8 cellular contexts compared by ENCODE assay signal in the genomic region with DNA sequence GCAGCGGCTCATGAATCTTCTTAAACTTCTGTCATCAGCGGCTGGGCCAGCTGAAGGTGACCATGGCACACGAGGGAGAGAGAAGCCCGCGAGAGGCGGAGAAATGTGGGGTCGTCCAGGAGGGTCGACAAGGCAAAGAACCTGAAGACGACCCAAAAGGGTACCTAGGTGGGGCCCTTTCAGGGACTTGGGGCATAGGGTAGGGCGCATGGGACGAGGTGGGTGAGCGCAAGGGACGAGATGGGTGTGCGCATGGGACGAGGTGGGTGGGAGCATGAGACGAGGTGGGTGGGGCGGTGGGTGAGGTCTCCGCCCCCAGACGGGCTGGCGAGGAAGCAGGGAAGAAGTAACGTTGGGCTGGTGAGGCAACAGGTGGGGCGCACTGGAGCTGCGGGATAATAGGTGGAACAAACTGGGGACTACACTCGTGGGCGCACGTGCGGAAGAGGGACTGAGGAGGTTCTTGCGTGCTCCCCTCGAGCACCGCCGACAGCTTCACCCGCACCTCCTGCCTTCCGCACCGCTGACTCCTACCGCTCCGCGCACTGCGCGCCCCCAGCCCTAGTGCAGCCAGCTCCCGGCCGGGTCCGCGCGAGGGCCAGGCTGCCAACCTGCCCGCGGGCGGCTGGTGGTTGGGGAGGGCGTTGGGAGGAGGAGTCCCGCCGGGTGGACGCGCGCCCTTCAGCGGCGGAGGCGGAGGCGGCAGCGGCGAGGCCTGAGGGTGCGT. TPM values are rescaled to one million over a fixed set of nuclear protein-coding genes. Genes with fewer than 3 reads are reported as not detected.
DNase-seq lines count a peak whose midpoint lies in the region; ATAC-seq, FAIRE-seq and TF ChIP-seq lines count a peak whose summit lies in the region.

No MANE protein-coding gene starts in this region.

- peak overlapping the region; percentile 94 for H3K4me3 Mint-ChIP-seq in CD4-positive, alpha-beta T cell
- peak overlapping the region; percentile 91 for H3K4me3 Mint-ChIP-seq in activated CD4-positive, alpha-beta memory T cell treated with anti-CD3 and anti-CD28 coated beads, Interleukin-2, amount 10 ng/mL, durations not matched to agents 7 days and 5 days

- POLR2A ChIA-PET in CD4-positive, alpha-beta T cell (lab: Charles Lee): no interaction called here
- POLR2A ChIA-PET in activated CD4-positive, alpha-beta memory T cell treated with anti-CD3 and anti-CD28 coated beads, Interleukin-2, amount 10 ng/mL, durations not matched to agents 7 days and 5 days (lab: Charles Lee): interaction anchor here (1.0 kb wide), 2 partner anchors 37 to 143 kb away, joined by 3 to 4 read pairs; a partner anchor contains a TSS

- no peak overlapping the region for H3K27ac ChIP-seq in CD4-positive, alpha-beta T cell (ENCODE audit: low read depth, low read length)
- peak overlapping the region; percentile 81 to 96 for H3K27ac ChIP-seq in esophagus (ENCODE audit: low read depth in 2 of 2, low read length in 1 of 2)
- H3K27ac ChIP-seq in muscle layer of duodenum (ENCODE audit: low read length): peak overlapping the region; percentile 48
- peak overlapping the region; percentile 67 for H3K27ac ChIP-seq in thymus (ENCODE audit: low read depth)

- peak in 4 of 10 experiments; percentile 3 to 22 (median 16) for DNase-seq in CD4-positive, alpha-beta T cell
- DNase-seq in GM19239 (ENCODE audit: insufficient read length, low spot score) (peak; percentile 53), NCI-H510A treated with DMSO at 0.1 percent for 48 hours (lab: John Stamatoyannopoulos, UW) (peak; percentile 96)
- DNase-seq in activated CD4-positive, alpha-beta memory T cell treated with anti-CD3 and anti-CD28 coated beads, Interleukin-2, amount 10 ng/mL, durations not matched to agents 7 days and 5 days: peak; percentile 60

- H3K9me3 Mint-ChIP-seq in CD4-positive, alpha-beta T cell: no peaks in the 10 kb centered on the region
- no peaks in the 10 kb centered on the region for H3K9me3 Mint-ChIP-seq in activated CD4-positive, alpha-beta memory T cell treated with anti-CD3 and anti-CD28 coated beads, Interleukin-2, amount 10 ng/mL, durations not matched to agents 7 days and 5 days

- no peaks in the 10 kb centered on the region for H3K9me3 ChIP-seq in CD4-positive, alpha-beta T cell (ENCODE audit: control insufficient read depth, low read length)
- H3K9me3 ChIP-seq in esophagus (ENCODE audit: control insufficient read depth in 2 of 2, insufficient read depth in 1 of 2, low read depth in 1 of 2, low read length in 1 of 2) (no peaks in the 10 kb centered on the region), muscle layer of duodenum (ENCODE audit: control insufficient read depth in 1 of 2, low read length in 2 of 2) (no peaks in the 10 kb centered on the region), thymus (ENCODE audit: control insufficient read depth) (no peaks in the 10 kb centered on the region)

- no peaks in the 10 kb centered on the region for H3K36me3 Mint-ChIP-seq in CD4-positive, alpha-beta T cell (ENCODE audit: low read depth)
- no peaks in the 10 kb centered on the region for H3K36me3 Mint-ChIP-seq in activated CD4-positive, alpha-beta memory T cell treated with anti-CD3 and anti-CD28 coated beads, Interleukin-2, amount 10 ng/mL, durations not matched to agents 7 days and 5 days (ENCODE audit: low read depth)

- ATAC-seq in CD4-positive, alpha-beta T cell (ENCODE audit: poor library complexity): peak; percentile 45
- peak; percentile 60 for ATAC-seq in HG03354 (IDR thresholded peaks at IDR 0.05; ENCODE audit: poor library complexity, severe bottlenecking, unreplicated experiment)

- FAIRE-seq in GM19239 (lab: Jason Lieb, UNC): peak; percentile 91

- peaks cover 36% of the 10 kb centered on the region for H3K27me3 Mint-ChIP-seq in CD4-positive, alpha-beta T cell
- peaks cover 35% of the 10 kb centered on the region for H3K27me3 Mint-ChIP-seq in activated CD4-positive, alpha-beta memory T cell treated with anti-CD3 and anti-CD28 coated beads, Interleukin-2, amount 10 ng/mL, durations not matched to agents 7 days and 5 days

- 0 to 1% methylated on average over 35 to 60 of the region's 60 CpGs for WGBS in esophagus, 2 donors
- under 1% methylated on average over 60 of the region's 60 CpGs for WGBS in thymus

- CTCF ChIA-PET in CD4-positive, alpha-beta T cell (lab: Charles Lee): no interaction called here
- CTCF ChIA-PET in activated CD4-positive, alpha-beta memory T cell treated with anti-CD3 and anti-CD28 coated beads, Interleukin-2, amount 10 ng/mL, durations not matched to agents 7 days and 5 days (lab: Charles Lee): interaction anchor here (0.6 to 2.7 kb wide), 8 partner anchors 16 to 256 kb away, joined by 3 to 13 read pairs (median 6); a partner anchor contains a TSS

- no peak overlapping the region for H3K27ac Mint-ChIP-seq in CD4-positive, alpha-beta T cell
- H3K27ac Mint-ChIP-seq in activated CD4-positive, alpha-beta memory T cell treated with anti-CD3 and anti-CD28 coated beads, Interleukin-2, amount 10 ng/mL, durations not matched to agents 7 days and 5 days: no peak overlapping the region

- no peaks in the 10 kb centered on the region for H3K27me3 ChIP-seq in CD4-positive, alpha-beta T cell (ENCODE audit: control insufficient read depth, insufficient read depth, low read length)
- H3K27me3 ChIP-seq in esophagus (ENCODE audit: control insufficient read depth in 1 of 2, insufficient read depth in 2 of 2, low read length in 2 of 2): no peaks in the 10 kb centered on the region
- no peaks in the 10 kb centered on the region for H3K27me3 ChIP-seq in muscle layer of duodenum (ENCODE audit: low read depth, low read length)
- H3K27me3 ChIP-seq in thymus (ENCODE audit: control insufficient read depth, insufficient read depth): no peaks in the 10 kb centered on the region

- peaks cover 0 to 3% of the 10 kb centered on the region in 2 donors for H3K4me1 ChIP-seq in esophagus (ENCODE audit: control insufficient read depth in 2 of 2, insufficient read depth in 2 of 2, low read length in 1 of 2)
- peaks cover 0 to 15% of the 10 kb centered on the region in 2 donors for H3K4me1 ChIP-seq in muscle layer of duodenum (ENCODE audit: control insufficient read depth in 1 of 2, insufficient read depth in 2 of 2, low read length in 2 of 2)
- no peaks in the 10 kb centered on the region for H3K4me1 ChIP-seq in thymus (ENCODE audit: control insufficient read depth, insufficient read depth, low read length)

- intact Hi-C loops in CD4-positive, alpha-beta T cell (cut with DNase I, micrococcal nuclease): no loop called here

- TF ChIP-seq CTCF in CD4-positive, alpha-beta T cell (IDR thresholded peaks at IDR 0.05): no peak

- peaks cover 30% of the 10 kb centered on the region for H3K4me1 Mint-ChIP-seq in CD4-positive, alpha-beta T cell (ENCODE audit: low read depth)
- H3K4me1 Mint-ChIP-seq in activated CD4-positive, alpha-beta memory T cell treated with anti-CD3 and anti-CD28 coated beads, Interleukin-2, amount 10 ng/mL, durations not matched to agents 7 days and 5 days: peaks cover 21% of the 10 kb centered on the region

- H3K4me3 ChIP-seq in esophagus (ENCODE audit: low read depth in 1 of 2, low read length in 2 of 2) (peak overlapping the region; percentile 71 to 75), muscle layer of duodenum (ENCODE audit: low read depth in 1 of 2, low read length in 2 of 2) (peak overlapping the region; percentile 74 to 89), thymus (ENCODE audit: low read length) (peak overlapping the region; percentile 59)

- H3K36me3 ChIP-seq in esophagus (ENCODE audit: control insufficient read depth in 2 of 2, insufficient read depth in 2 of 2, low read length in 1 of 2) (no peaks in the 10 kb centered on the region), muscle layer of duodenum (ENCODE audit: control insufficient read depth in 1 of 2, insufficient read depth in 2 of 2, low read length in 2 of 2) (no peaks in the 10 kb centered on the region), thymus (ENCODE audit: control insufficient read depth, insufficient read depth) (no peaks in the 10 kb centered on the region)

RNA-seq across cellular contexts. Expression of a gene that starts 23.2 kb away (rescaled TPM):
- not detected for total RNA-seq in CD4-positive, alpha-beta T cell
- total RNA-seq in activated CD4-positive, alpha-beta memory T cell treated with anti-CD3 and anti-CD28 coated beads, Interleukin-2, amount 10 ng/mL, durations not matched to agents 7 days and 5 days: not detected
- polyA plus RNA-seq in esophagus (1 to 10 TPM; 5.3 to 9.8 TPM), thymus (0.87 TPM)
